ENCODE assay signal across 16 cellular contexts in genomic region chr14:77071938-77072388, GRCh38. TPM values are rescaled to one million over a fixed set of nuclear protein-coding genes. Genes with fewer than 3 reads are reported as not detected.
DNase-seq lines count a peak whose midpoint lies in the region; ATAC-seq, FAIRE-seq and TF ChIP-seq lines count a peak whose summit lies in the region.
"Had no signal": no experiment of that assay in that cellular context is flagged by ENCODE, and none has a peak within 500 bp of the region (broad histone marks: within the 10 kb centered on the region; RNA-seq: fewer than 3 reads in every experiment).

No MANE protein-coding gene starts in this region.

- TF ChIP-seq CTCF in bronchial epithelial cell (IDR thresholded peaks at IDR 0.05; ENCODE audit: insufficient read depth, low read length, severe bottlenecking) (no peak), liver (IDR thresholded peaks at IDR 0.05; ENCODE audit: low read depth, low read length, missing input control) (no peak)

- no peak overlapping the region for H3K27ac ChIP-seq in GM23248
- H3K27ac ChIP-seq in liver (ENCODE audit: low read depth in 1 of 2, low read length in 2 of 2), result peak overlapping the region; percentile 32 to 62
- H3K27ac ChIP-seq: right atrium auricular region had no signal

- peak; percentile 5 to 44 for TF ChIP-seq RAD21 in liver (IDR thresholded peaks at IDR 0.05)

- whole genome bisulfite sequencing in GM23248 (ENCODE audit: low coverage in 1 of 2, low lambda C conversion rate in 2 of 2, missing lambda C conversion rate in 2 of 2), 2 experiments, result 78 to 83% methylated on average over 3 of the region's 3 CpGs
- WGBS in liver, result 52% methylated on average over 3 of the region's 3 CpGs

- H3K4me2 ChIP-seq in GM23248 (ENCODE audit: unreplicated experiment), result peak overlapping the region; percentile 14

- H3K36me3 ChIP-seq in GM23248 (ENCODE audit: low read depth), result no peaks in the 10 kb centered on the region
- no peaks in the 10 kb centered on the region for H3K36me3 ChIP-seq in bronchial epithelial cell (ENCODE audit: control insufficient read depth, insufficient read depth, low read length)
- no peaks in the 10 kb centered on the region for H3K36me3 ChIP-seq in liver (ENCODE audit: control insufficient read depth in 4 of 4, insufficient read depth in 3 of 4, low read depth in 1 of 4, low read length in 3 of 4)
- H3K36me3 ChIP-seq: right atrium auricular region had no signal

- DNase-seq in GM23248, result peak; percentile 71
- DNase-seq in MV-4-11 (lab: John Stamatoyannopoulos, UW), result peak; percentile 14
- peak; percentile 94 for DNase-seq in bronchial epithelial cell (ENCODE audit: low read depth)
- DNase-seq in DMS79 treated with DMSO at 0.1 percent for 48 hours (lab: John Stamatoyannopoulos, UW), result no peak
- DNase-seq in AG08396 (ENCODE audit: low spot score), result no peak
- no peak for DNase-seq in NCI-H2227 treated with DMSO at 0.1 percent for 48 hours (lab: John Stamatoyannopoulos, UW)
- DNase-seq: activated CD4-positive, alpha-beta T cell treated with anti-CD3 and anti-CD28 coated beads, Interleukin-2, amount 50 U/mL, for 1 hour; DMS153; H7; stimulated activated naive CD8-positive, alpha-beta T cell treated with anti-CD3 and anti-CD28 coated beads, Interleukin-15, Interleukin-2, amounts not matched to agents 100 U/mL and 50 U/mL, for 24 hours; T-helper 17 cell had no signal

- peak; percentile 97 for FAIRE-seq in bronchial epithelial cell (lab: Jason Lieb, UNC)
- FAIRE-seq: GM12891 had no signal

- no peak overlapping the region for H3K4me3 ChIP-seq in GM23248
- no peak overlapping the region for H3K4me3 ChIP-seq in bronchial epithelial cell (ENCODE audit: low read depth, low read length)
- no peak overlapping the region for H3K4me3 ChIP-seq in liver (ENCODE audit: low read depth in 1 of 3, low read length in 3 of 3)
- H3K4me3 ChIP-seq: right atrium auricular region had no signal

- H3K9ac ChIP-seq in GM23248 (no peak overlapping the region), liver (ENCODE audit: low read depth in 1 of 2, low read length in 2 of 2) (no peak overlapping the region)

- no peaks in the 10 kb centered on the region for H4K20me1 ChIP-seq in GM23248 (ENCODE audit: insufficient read depth)

- in situ Hi-C loops in GM23248 (cut with MboI), result no loop called here

- no peaks in the 10 kb centered on the region for H3K9me2 ChIP-seq in GM23248 (ENCODE audit: insufficient read depth)

- ATAC-seq in HG03159 (IDR thresholded peaks at IDR 0.05; ENCODE audit: unreplicated experiment), result no peak
- ATAC-seq: activated T-helper 17 cell treated with anti-CD3 and anti-CD28 coated beads, Interleukin-2, amount 50 U/mL, for 72 hours; stimulated activated naive CD8-positive, alpha-beta T cell treated with anti-CD3 and anti-CD28 coated beads, Interleukin-15, Interleukin-2, amounts not matched to agents 100 U/mL and 50 U/mL, for 24 hours; T-helper 17 cell had no signal

- peaks cover 5% of the 10 kb centered on the region for H3F3A ChIP-seq in GM23248 (ENCODE audit: insufficient read depth)

- H3K27me3 ChIP-seq in GM23248 (replicated peaks; ENCODE audit: insufficient read depth) (no peaks in the 10 kb centered on the region), bronchial epithelial cell (ENCODE audit: control insufficient read depth, insufficient read depth, low read length) (no peaks in the 10 kb centered on the region), liver (ENCODE audit: control insufficient read depth in 4 of 4, insufficient read depth in 4 of 4, low read length in 3 of 4) (no peaks in the 10 kb centered on the region)
- H3K27me3 ChIP-seq: right atrium auricular region had no signal

- peaks cover 6% of the 10 kb centered on the region for H3K4me1 ChIP-seq in GM23248 (ENCODE audit: insufficient read depth)
- peaks cover 6 to 19% (median 11%) of the 10 kb centered on the region in 4 donors for H3K4me1 ChIP-seq in liver (ENCODE audit: control insufficient read depth in 4 of 4, insufficient read depth in 4 of 4, low read length in 3 of 4)

- H3K9me3 ChIP-seq in GM23248 (ENCODE audit: low read depth), result no peaks in the 10 kb centered on the region
- no peaks in the 10 kb centered on the region for H3K9me3 ChIP-seq in liver (ENCODE audit: control insufficient read depth in 4 of 4, low read length in 3 of 4)
- H3K9me3 ChIP-seq: right atrium auricular region had no signal

- 0 out of 2 replicates have a peak overlapping the region, but pooled peaks have one; percentile 5 for H2AFZ ChIP-seq in GM23248

- no peaks in the 10 kb centered on the region for H3K79me2 ChIP-seq in GM23248 (ENCODE audit: insufficient read depth)

TF ChIP-seq in liver, 16 proteins besides CTCF, POLR2A, EP300 and RAD21:
- TF ChIP-seq NR2F2 (IDR thresholded peaks at IDR 0.05), result no peak
- no peak for TF ChIP-seq EGR1 (IDR thresholded peaks at IDR 0.05; ENCODE audit: low read depth in 2 of 2)
- no peak for TF ChIP-seq GABPA (IDR thresholded peaks at IDR 0.05 in 1 of 2, conservative IDR thresholded peaks at IDR 0.05 in 1 of 2)
- TF ChIP-seq HNF4G (IDR thresholded peaks at IDR 0.05), result peak; percentile 51
- TF ChIP-seq FOXA1 (IDR thresholded peaks at IDR 0.05), result no peak
- no peak for TF ChIP-seq MAX (IDR thresholded peaks at IDR 0.05)
- TF ChIP-seq SP1 (IDR thresholded peaks at IDR 0.05), result peak; percentile 60
- no peak for TF ChIP-seq TAF1 (conservative IDR thresholded peaks at IDR 0.05)
- no peak for TF ChIP-seq REST (IDR thresholded peaks at IDR 0.05)
- no peak for TF ChIP-seq FOXA2 (IDR thresholded peaks at IDR 0.05)
- TF ChIP-seq ATF3 (IDR thresholded peaks at IDR 0.05), result no peak
- TF ChIP-seq RXRA (IDR thresholded peaks at IDR 0.05), result peak; percentile 68 to 78
- TF ChIP-seq ZBTB33 (IDR thresholded peaks at IDR 0.05), result no peak
- peak; percentile 75 to 82 for TF ChIP-seq HNF4A (conservative IDR thresholded peaks at IDR 0.05)
- TF ChIP-seq JUND (IDR thresholded peaks at IDR 0.05), result peak; percentile 30 to 43
- peak; percentile 45 for TF ChIP-seq YY1 (IDR thresholded peaks at IDR 0.05)

RNA-seq across cellular contexts. Expression of gene CIPC, which starts 26.1 kb away (rescaled TPM):
- total RNA-seq in GM23248 (2014; rRNA removed; shearing (Covaris generic)), result 10.8 and 14.4 TPM in 2 replicates
- polyA plus RNA-seq in GM23248 (2016; fragmentation: Nextera tagmentation; extraction: Ambion mirVana), result 5.5 and 5.6 TPM in 2 replicates
- 9.7 and 14.5 TPM in 2 replicates for total RNA-seq in bronchial epithelial cell
- total RNA-seq in liver, result 10 to 100 TPM in 1 of 2 donors, 1 to 10 TPM in 1; 6.7 to 17.8 TPM
- 1 to 10 TPM; 5.2 to 6.7 TPM for polyA plus RNA-seq in liver

RNA-seq across cellular contexts. Expression of gene IRF2BPL, which starts 43.5 kb away (rescaled TPM):
- 43.4 and 51.0 TPM in 2 replicates for total RNA-seq in GM23248 (2014; rRNA removed; shearing (Covaris generic))
- 4.8 and 4.9 TPM in 2 replicates for polyA plus RNA-seq in GM23248 (2016; fragmentation: Nextera tagmentation; extraction: Ambion mirVana)
- 12.0 and 12.1 TPM in 2 replicates for total RNA-seq in bronchial epithelial cell
- 10 to 100 TPM in 1 of 2 donors, 1 to 10 TPM in 1; 7.6 to 15.8 TPM for total RNA-seq in liver
- 1 to 10 TPM; 3.8 to 7.1 TPM for polyA plus RNA-seq in liver

Comparison
In these comparisons a context has a peak if more than half of its experiments do, and no peak if none do; other contexts are left out.
1. DNase-seq: peak in GM23248 (single experiment), MV-4-11 (single experiment) and bronchial epithelial cell (single experiment); none in DMS79 treated with DMSO at 0.1 percent for 48 hours (single experiment), AG08396 (single experiment) and NCI-H2227 treated with DMSO at 0.1 percent for 48 hours (single experiment).